In genomic region chr10:49408437-49409306, GRCh38 we compare ENCODE assay signal across 12 cellular contexts. TPM values are rescaled to one million over a fixed set of nuclear protein-coding genes. Genes with fewer than 3 reads are reported as not detected.
DNase-seq lines count a peak whose midpoint lies in the region; FAIRE-seq and TF ChIP-seq lines count a peak whose summit lies in the region.
"Had no signal": no experiment of that assay in that cellular context is flagged by ENCODE, and none has a peak within 500 bp of the region (broad histone marks: within the 10 kb centered on the region; RNA-seq: fewer than 3 reads in every experiment).

No MANE protein-coding gene starts in this region.

- no peaks in the 10 kb centered on the region for H3K9me3 Mint-ChIP-seq in activated naive CD4-positive, alpha-beta T cell treated with anti-CD3 and anti-CD28 coated beads, Interleukin-2, amount 10 ng/mL, durations not matched to agents 7 days and 5 days

- H3K9me2 ChIP-seq in Loucy (replicated peaks; ENCODE audit: low read depth, low read length), result no peaks in the 10 kb centered on the region

- H3K4me1 ChIP-seq in Loucy (ENCODE audit: insufficient read depth, low read length, poor library complexity, severe bottlenecking), result no peaks in the 10 kb centered on the region
- H3K4me1 ChIP-seq in colonic mucosa, result no peaks in the 10 kb centered on the region
- H3K4me1 ChIP-seq: esophagus muscularis mucosa, lower lobe of right lung had no signal

- H3K36me3 Mint-ChIP-seq in activated naive CD4-positive, alpha-beta T cell treated with anti-CD3 and anti-CD28 coated beads, Interleukin-2, amount 10 ng/mL, durations not matched to agents 7 days and 5 days, result no peaks in the 10 kb centered on the region

- no peak overlapping the region for H2AFZ ChIP-seq in Loucy (ENCODE audit: low read length)

- CTCF ChIA-PET in activated naive CD4-positive, alpha-beta T cell treated with anti-CD3 and anti-CD28 coated beads, Interleukin-2, amount 10 ng/mL, durations not matched to agents 7 days and 5 days (lab: Charles Lee), result interaction anchor here (1.2 to 8.1 kb wide), 18 partner anchors 7 to 751 kb away, joined by 3 to 176 read pairs (median 6); partner anchors contain the start of gene ERCC6

- no peak overlapping the region for H3K4me3 ChIP-seq in Loucy (ENCODE audit: low read length, poor library complexity, severe bottlenecking)
- H3K4me3 ChIP-seq in bronchial epithelial cell (ENCODE audit: low read depth, low read length), result no peak overlapping the region
- H3K4me3 ChIP-seq in retinal pigment epithelial cell (ENCODE audit: low read length), result no peak overlapping the region
- no peak overlapping the region for H3K4me3 ChIP-seq in colonic mucosa
- H3K4me3 ChIP-seq: esophagus muscularis mucosa, lower lobe of right lung had no signal

- H3K9ac ChIP-seq in Loucy (ENCODE audit: low read depth, low read length, poor library complexity, severe bottlenecking) (no peak overlapping the region), colonic mucosa (ENCODE audit: low read depth in 2 of 2, low read length in 2 of 2) (no peak overlapping the region)

- no peak overlapping the region for H3K27ac Mint-ChIP-seq in activated naive CD4-positive, alpha-beta T cell treated with anti-CD3 and anti-CD28 coated beads, Interleukin-2, amount 10 ng/mL, durations not matched to agents 7 days and 5 days

- no peaks in the 10 kb centered on the region for H3F3A ChIP-seq in Loucy (ENCODE audit: low read depth)

- peaks cover 78% of the 10 kb centered on the region for H3K27me3 Mint-ChIP-seq in activated naive CD4-positive, alpha-beta T cell treated with anti-CD3 and anti-CD28 coated beads, Interleukin-2, amount 10 ng/mL, durations not matched to agents 7 days and 5 days

- no peak overlapping the region for H3K27ac ChIP-seq in colonic mucosa
- H3K27ac ChIP-seq: esophagus muscularis mucosa, lower lobe of right lung, RWPE1 had no signal

- H4K20me1 ChIP-seq in Loucy (ENCODE audit: insufficient read depth, low read length, poor library complexity, severe bottlenecking), result no peaks in the 10 kb centered on the region

- H3K36me3 ChIP-seq in Loucy (ENCODE audit: insufficient read depth, low read length) (no peaks in the 10 kb centered on the region), bronchial epithelial cell (ENCODE audit: control insufficient read depth, insufficient read depth, low read length) (no peaks in the 10 kb centered on the region), colonic mucosa (no peaks in the 10 kb centered on the region)
- H3K36me3 ChIP-seq: esophagus muscularis mucosa, lower lobe of right lung had no signal

- TF ChIP-seq CTCF in Loucy (conservative IDR thresholded peaks at IDR 0.05; ENCODE audit: low read length), result peak; percentile 92
- peak; percentile 50 for TF ChIP-seq CTCF in bronchial epithelial cell (IDR thresholded peaks at IDR 0.05; ENCODE audit: insufficient read depth, low read length, severe bottlenecking)
- TF ChIP-seq CTCF in retinal pigment epithelial cell (conservative IDR thresholded peaks at IDR 0.05; ENCODE audit: low read depth, low read length), result peak; percentile 47
- TF ChIP-seq CTCF in colonic mucosa (IDR thresholded peaks at IDR 0.05), result no peak

- H3K9me3 ChIP-seq in Loucy (ENCODE audit: insufficient read depth, low read depth, low read length) (no peaks in the 10 kb centered on the region), colonic mucosa (no peaks in the 10 kb centered on the region)
- H3K9me3 ChIP-seq: esophagus muscularis mucosa, lower lobe of right lung had no signal

- no peaks in the 10 kb centered on the region for H3K79me2 ChIP-seq in Loucy (ENCODE audit: insufficient read depth, low read length)

- no peak for FAIRE-seq in bronchial epithelial cell (lab: Jason Lieb, UNC)

- DNase-seq in activated naive CD4-positive, alpha-beta T cell treated with anti-CD3 and anti-CD28 coated beads, Interleukin-2, amount 10 ng/mL, durations not matched to agents 7 days and 5 days, result peak; percentile 28
- DNase-seq in activated naive CD4-positive, alpha-beta T cell (lab: John Stamatoyannopoulos, UW), result no peak
- DNase-seq in bronchial epithelial cell (ENCODE audit: low read depth) (peak; percentile 10), retinal pigment epithelial cell (ENCODE audit: low read depth) (no peak), NCI-H2081 treated with DMSO at 0.1 percent for 48 hours (lab: John Stamatoyannopoulos, UW) (no peak), SIG-M5 treated with dmso at 0.1 percent for 504 hours (lab: John Stamatoyannopoulos, UW; ENCODE audit: unreplicated experiment) (no peak), colonic mucosa (no peak)
- DNase-seq: activated CD4-positive, alpha-beta T cell treated with anti-CD3 and anti-CD28 coated beads for 1 hour; lower lobe of right lung had no signal

- intact Hi-C loops in colonic mucosa (cut with DNase I), result loop anchor here (5.0 kb wide), 1 partner anchor 104 kb away; no protein-coding TSS in a partner anchor

- no peak overlapping the region for H3K4me2 ChIP-seq in Loucy (ENCODE audit: low read depth, low read length, poor library complexity, severe bottlenecking)

- H3K27me3 ChIP-seq in Loucy (ENCODE audit: insufficient read depth, low read length, poor library complexity, severe bottlenecking) (peaks cover 19% of the 10 kb centered on the region), bronchial epithelial cell (ENCODE audit: control insufficient read depth, insufficient read depth, low read length) (no peaks in the 10 kb centered on the region), colonic mucosa (no peaks in the 10 kb centered on the region)

- no peak overlapping the region for H3K4me3 Mint-ChIP-seq in activated naive CD4-positive, alpha-beta T cell treated with anti-CD3 and anti-CD28 coated beads, Interleukin-2, amount 10 ng/mL, durations not matched to agents 7 days and 5 days

- H3K4me1 Mint-ChIP-seq in activated naive CD4-positive, alpha-beta T cell treated with anti-CD3 and anti-CD28 coated beads, Interleukin-2, amount 10 ng/mL, durations not matched to agents 7 days and 5 days, result no peaks in the 10 kb centered on the region

RNA-seq across cellular contexts. Expression of gene DRGX, which starts 12.8 kb away (rescaled TPM):
- total RNA-seq in bronchial epithelial cell (not detected in 2 replicates), colonic mucosa (under 1 TPM in 1 of 2 donors, not detected in 1; 0.16 TPM)
- total RNA-seq: esophagus muscularis mucosa, lower lobe of right lung had no signal

Comparison
In these comparisons a context has a peak if more than half of its experiments do, and no peak if none do; other contexts are left out.
1. DNase-seq: peak in activated naive CD4-positive, alpha-beta T cell treated with anti-CD3 and anti-CD28 coated beads, Interleukin-2, amount 10 ng/mL, durations not matched to agents 7 days and 5 days (single experiment) and bronchial epithelial cell (single experiment); none in activated naive CD4-positive, alpha-beta T cell (0 of 4), retinal pigment epithelial cell (single experiment), NCI-H2081 treated with DMSO at 0.1 percent for 48 hours (single experiment), SIG-M5 treated with dmso at 0.1 percent for 504 hours (single experiment) and colonic mucosa (single experiment).